1 cellular context compared by ENCODE assay signal in genomic region chr12:131908716-131909595, GRCh38.
TF ChIP-seq lines count a peak whose summit lies in the region.

No MANE protein-coding gene starts in this region.

TF ChIP-seq in K562, 482 proteins besides CTCF, POLR2A, EP300 and RAD21:
- TF ChIP-seq ZBTB33 (CRISPR knock-in tag; IDR thresholded peaks at IDR 0.05) = peak; percentile 87
- 0 out of 2 replicates have a peak, but pooled peaks have one; percentile 9 for TF ChIP-seq POLR2G (IDR thresholded peaks at IDR 0.05; ENCODE audit: low read depth, low read length)
- TF ChIP-seq PCBP2 (IDR thresholded peaks at IDR 0.05; ENCODE audit: low read depth, low read length, poor library complexity, severe bottlenecking) = no peak
